In genomic region chr1:10032287-10032589, GRCh38 we compare ENCODE assay signal across 9 cellular contexts. TPM values are rescaled to one million over a fixed set of nuclear protein-coding genes. Genes with fewer than 3 reads are reported as not detected.
DNase-seq lines count a peak whose midpoint lies in the region; ATAC-seq and TF ChIP-seq lines count a peak whose summit lies in the region.
"Had no signal": no experiment of that assay in that cellular context is flagged by ENCODE, and none has a peak within 500 bp of the region (broad histone marks: within the 10 kb centered on the region; RNA-seq: fewer than 3 reads in every experiment).

No MANE protein-coding gene starts in this region.

- H3K4me3 Mint-ChIP-seq in activated T-cell treated with anti-CD3 and anti-CD28 coated beads, Interleukin-2, amount 50 U/mL, for 72 hours, result peak overlapping the region; percentile 81 to 87

- no peaks in the 10 kb centered on the region for H3K36me3 Mint-ChIP-seq in activated T-cell treated with anti-CD3 and anti-CD28 coated beads, Interleukin-2, amount 50 U/mL, for 72 hours (ENCODE audit: insufficient read depth in 2 of 2)

- H3K36me3 ChIP-seq in lower lobe of right lung (peaks cover 13% of the 10 kb centered on the region), tibial artery (peaks cover 7 to 10% (median 9%) of the 10 kb centered on the region in 3 donors)

- no peak for TF ChIP-seq CTCF in lower lobe of right lung (IDR thresholded peaks at IDR 0.05)
- TF ChIP-seq CTCF in tibial artery (IDR thresholded peaks at IDR 0.05), result no peak

- intact Hi-C loops in lower lobe of right lung (cut with DNase I), result no loop called here
- intact Hi-C loops in tibial artery (cut with DNase I; ENCODE audit: low total_unique reads), result loop anchor here (2.0 to 10.0 kb wide), 3 partner anchors 77 to 120 kb away; partner anchors contain the start of genes LZIC and NMNAT1

- H3K27me3 ChIP-seq in lower lobe of right lung (ENCODE audit: low read depth) (no peaks in the 10 kb centered on the region), tibial artery (no peaks in the 10 kb centered on the region)

- DNase-seq in activated T-cell treated with anti-CD3 and anti-CD28 coated beads, Interleukin-2, amount 50 U/mL, for 72 hours, result no peak
- no peak for DNase-seq in activated T-cell treated with anti-CD3 and anti-CD28 coated beads, Interleukin-2, amount 50 U/mL, for 48 hours
- no peak for DNase-seq in lower lobe of right lung
- no peak for DNase-seq in tibial artery
- no peak for DNase-seq in NCI-H345 (lab: John Stamatoyannopoulos, UW)
- no peak for DNase-seq in NCI-H510A (lab: John Stamatoyannopoulos, UW)

- H3K27me3 Mint-ChIP-seq in activated T-cell treated with anti-CD3 and anti-CD28 coated beads, Interleukin-2, amount 50 U/mL, for 72 hours (ENCODE audit: low read depth), result no peaks in the 10 kb centered on the region

- H3K4me1 ChIP-seq in lower lobe of right lung (peaks cover 25% of the 10 kb centered on the region), tibial artery (peaks cover 0 to 40% (median 13%) of the 10 kb centered on the region in 4 donors)

- peak overlapping the region; percentile 97 for H3K27ac Mint-ChIP-seq in activated T-cell treated with anti-CD3 and anti-CD28 coated beads, Interleukin-2, amount 50 U/mL, for 72 hours

- no peak for ATAC-seq in activated T-cell treated with anti-CD3 and anti-CD28 coated beads, Interleukin-2, amount 50 U/mL, for 72 hours (replicated peaks in 1 of 2)
- ATAC-seq in lower lobe of right lung (no peak), HG03139 (IDR thresholded peaks at IDR 0.05; ENCODE audit: unreplicated experiment) (no peak)

- no peaks in the 10 kb centered on the region for H3K9me3 Mint-ChIP-seq in activated T-cell treated with anti-CD3 and anti-CD28 coated beads, Interleukin-2, amount 50 U/mL, for 72 hours

- H3K4me3 ChIP-seq in lower lobe of right lung, result peak overlapping the region; percentile 99
- peak overlapping the region; percentile 82 to 100 for H3K4me3 ChIP-seq in tibial artery

- H3K4me1 Mint-ChIP-seq in activated T-cell treated with anti-CD3 and anti-CD28 coated beads, Interleukin-2, amount 50 U/mL, for 72 hours (ENCODE audit: low read depth), result peaks cover 28% of the 10 kb centered on the region

- H3K27ac ChIP-seq in angular gyrus (ENCODE audit: low read depth, low read length) (peak overlapping the region; percentile 91), lower lobe of right lung (peak overlapping the region; percentile 68), tibial artery (peak overlapping the region; percentile 96 to 99)

- no peaks in the 10 kb centered on the region for H3K9me3 ChIP-seq in lower lobe of right lung
- no peaks in the 10 kb centered on the region for H3K9me3 ChIP-seq in tibial artery

RNA-seq across cellular contexts. Expression of gene UBE4B, which starts 0.5 kb away (rescaled TPM):
- total RNA-seq in activated T-cell treated with anti-CD3 and anti-CD28 coated beads, Interleukin-2, amount 50 U/mL, for 72 hours, result 10 to 100 TPM; 24.7 to 25.6 TPM
- 39.1 TPM for total RNA-seq in lower lobe of right lung

RNA-seq across cellular contexts. Expression of gene RBP7, which starts 35.2 kb away (rescaled TPM):
- not detected for total RNA-seq in activated T-cell treated with anti-CD3 and anti-CD28 coated beads, Interleukin-2, amount 50 U/mL, for 72 hours
- total RNA-seq in lower lobe of right lung, result 8.5 TPM
- total RNA-seq: LHCN-M2 had no signal
